Comparison of ENCODE assay signal across 16 cellular contexts in the genomic region with DNA sequence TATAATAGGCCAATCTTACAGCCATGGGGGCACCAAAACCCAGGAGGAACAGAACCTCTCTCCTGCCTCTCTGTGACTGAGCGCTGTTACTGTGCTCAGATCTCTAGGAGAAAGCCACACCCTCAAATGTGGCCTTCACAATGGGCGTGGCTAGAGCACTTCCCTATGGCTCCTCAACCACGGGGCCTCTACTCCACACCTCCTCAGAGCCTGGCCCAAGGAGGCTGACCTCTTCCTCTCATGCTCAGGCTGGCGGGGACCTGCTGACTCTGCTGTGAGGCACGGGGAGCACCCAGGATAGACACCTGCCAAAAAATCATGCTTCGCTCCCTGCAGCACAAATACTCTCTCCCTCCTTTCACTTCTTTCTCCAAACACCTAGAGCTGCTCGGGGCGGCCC. TPM values are rescaled to one million over a fixed set of nuclear protein-coding genes. Genes with fewer than 3 reads are reported as not detected.
A peak's percentile ranks its signal among the peaks of the same experiment; 100 is the strongest.
DNase-seq lines count a peak whose midpoint lies in the region; ATAC-seq and TF ChIP-seq lines count a peak whose summit lies in the region.
"Had no signal": no experiment of that assay in that cellular context is flagged by ENCODE, and none has a peak within 500 bp of the region (broad histone marks: within the 10 kb centered on the region; RNA-seq: fewer than 3 reads in every experiment).

No MANE protein-coding gene starts in this region.

- no peak for TF ChIP-seq CTCF in CD14-positive monocyte (IDR thresholded peaks at IDR 0.05)
- TF ChIP-seq CTCF in lower lobe of right lung (IDR thresholded peaks at IDR 0.05): no peak

- DNase-seq in CD14-positive monocyte (ENCODE audit: low spot score): peak; percentile 76
- DNase-seq in KBM-7: peak; percentile 78
- peak; percentile 46 for DNase-seq in UCSD-AML1 (lab: John Stamatoyannopoulos, UW; ENCODE audit: unreplicated experiment)
- DNase-seq in lower lobe of right lung: peak; percentile 74
- no peak for DNase-seq in T-helper 1 cell
- no peak for DNase-seq in head of caudate nucleus
- DNase-seq: activated CD4-positive, alpha-beta memory T cell treated with anti-CD3 and anti-CD28 coated beads, Interleukin-2, amount 10 ng/mL, durations not matched to agents 7 days and 5 days; activated naive CD4-positive, alpha-beta T cell treated with anti-CD3 and anti-CD28 coated beads, Interleukin-2, amount 10 ng/mL, durations not matched to agents 7 days and 5 days; NCI-H345; SHP77 had no signal

- H3K36me3 ChIP-seq in lower lobe of right lung: peaks cover 3% of the 10 kb centered on the region

- no peaks in the 10 kb centered on the region for H3K27me3 ChIP-seq in lower lobe of right lung (ENCODE audit: low read depth)
- H3K27me3 ChIP-seq: cardiac muscle cell, esophagus muscularis mucosa had no signal

- H3K4me1 ChIP-seq in lower lobe of right lung: no peaks in the 10 kb centered on the region

- H3K4me1 Mint-ChIP-seq in CD14-positive monocyte: peaks cover 19% of the 10 kb centered on the region
- H3K4me1 Mint-ChIP-seq: activated naive CD4-positive, alpha-beta T cell treated with anti-CD3 and anti-CD28 coated beads, Interleukin-2, amount 10 ng/mL, durations not matched to agents 7 days and 5 days had no signal

- H3K4me3 Mint-ChIP-seq in CD14-positive monocyte: peak overlapping the region in 1 of 2 donors; percentile 13
- H3K4me3 Mint-ChIP-seq: activated CD4-positive, alpha-beta memory T cell treated with anti-CD3 and anti-CD28 coated beads, Interleukin-2, amount 10 ng/mL, durations not matched to agents 7 days and 5 days; activated naive CD4-positive, alpha-beta T cell treated with anti-CD3 and anti-CD28 coated beads, Interleukin-2, amount 10 ng/mL, durations not matched to agents 7 days and 5 days; stimulated activated naive CD8-positive, alpha-beta T cell treated with anti-CD3 and anti-CD28 coated beads, Interleukin-15, Interleukin-2, amounts not matched to agents 100 ng/mL and 50 ng/mL, for 24 hours had no signal

- no peaks in the 10 kb centered on the region for H3K36me3 Mint-ChIP-seq in CD14-positive monocyte
- H3K36me3 Mint-ChIP-seq: activated naive CD4-positive, alpha-beta T cell treated with anti-CD3 and anti-CD28 coated beads, Interleukin-2, amount 10 ng/mL, durations not matched to agents 7 days and 5 days had no signal

- no peaks in the 10 kb centered on the region for H3K9me3 ChIP-seq in lower lobe of right lung
- H3K9me3 ChIP-seq: esophagus muscularis mucosa had no signal

- intact Hi-C loops in CD14-positive monocyte (cut with micrococcal nuclease) (no loop called here), lower lobe of right lung (cut with DNase I) (no loop called here), head of caudate nucleus (cut with DNase I) (no loop called here)

- no peak overlapping the region for H3K27ac ChIP-seq in lower lobe of right lung
- H3K27ac ChIP-seq: C4-2B, cardiac muscle cell, esophagus muscularis mucosa had no signal

- ATAC-seq in lower lobe of right lung: peak; percentile 67 to 74
- ATAC-seq in GM19395 (IDR thresholded peaks at IDR 0.05; ENCODE audit: unreplicated experiment): no peak
- no peak for ATAC-seq in GM18858 (IDR thresholded peaks at IDR 0.05; ENCODE audit: unreplicated experiment)

- no peak overlapping the region for H3K4me3 ChIP-seq in lower lobe of right lung
- H3K4me3 ChIP-seq: cardiac muscle cell, esophagus muscularis mucosa had no signal

- peaks cover 0 to 2% (median 0%) of the 10 kb centered on the region in 7 donors for H3K9me3 Mint-ChIP-seq in CD14-positive monocyte
- H3K9me3 Mint-ChIP-seq: activated CD4-positive, alpha-beta memory T cell treated with anti-CD3 and anti-CD28 coated beads, Interleukin-2, amount 10 ng/mL, durations not matched to agents 7 days and 5 days; activated naive CD4-positive, alpha-beta T cell treated with anti-CD3 and anti-CD28 coated beads, Interleukin-2, amount 10 ng/mL, durations not matched to agents 7 days and 5 days; stimulated activated naive CD8-positive, alpha-beta T cell treated with anti-CD3 and anti-CD28 coated beads, Interleukin-15, Interleukin-2, amounts not matched to agents 100 ng/mL and 50 ng/mL, for 24 hours had no signal

- H3K27me3 Mint-ChIP-seq in CD14-positive monocyte (ENCODE audit: low read depth in 3 of 3): peaks cover 0 to 11% (median 3%) of the 10 kb centered on the region in 3 donors
- H3K27me3 Mint-ChIP-seq: stimulated activated naive CD8-positive, alpha-beta T cell treated with anti-CD3 and anti-CD28 coated beads, Interleukin-15, Interleukin-2, amounts not matched to agents 100 ng/mL and 50 ng/mL, for 24 hours had no signal

- in situ Hi-C loops in KBM-7 (cut with MboI; ENCODE audit: low pct_unique_long_range_greater_than_20kb, low sequenced_read_pairs): no loop called here

- peak overlapping the region in 2 of 7 donors; percentile 68 to 73 for H3K27ac Mint-ChIP-seq in CD14-positive monocyte
- H3K27ac Mint-ChIP-seq: activated CD4-positive, alpha-beta memory T cell treated with anti-CD3 and anti-CD28 coated beads, Interleukin-2, amount 10 ng/mL, durations not matched to agents 7 days and 5 days; activated naive CD4-positive, alpha-beta T cell treated with anti-CD3 and anti-CD28 coated beads, Interleukin-2, amount 10 ng/mL, durations not matched to agents 7 days and 5 days; stimulated activated naive CD8-positive, alpha-beta T cell treated with anti-CD3 and anti-CD28 coated beads, Interleukin-15, Interleukin-2, amounts not matched to agents 100 ng/mL and 50 ng/mL, for 24 hours had no signal

RNA-seq across cellular contexts. Expression of gene C11orf58, which starts 41.0 kb away (rescaled TPM):
- polyA plus RNA-seq in CD14-positive monocyte: 100 to 1,000 TPM in 1 of 2 donors, 10 to 100 TPM in 1; 94.5 to 102 TPM
- total RNA-seq in lower lobe of right lung: 104 TPM

Comparison
In these comparisons a context has a peak if more than half of its experiments do, and no peak if none do; other contexts are left out.
1. DNase-seq: peak in CD14-positive monocyte (single experiment), KBM-7 (single experiment), UCSD-AML1 (single experiment) and lower lobe of right lung (single experiment); none in T-helper 1 cell (0 of 5) and head of caudate nucleus (0 of 42).
2. ATAC-seq: peak in lower lobe of right lung (2 of 2); none in GM19395 (single experiment) and GM18858 (single experiment).